1 cellular context compared by ENCODE assay signal in genomic region chr1:214028999-214029406, GRCh38.
TF ChIP-seq lines count a peak whose summit lies in the region.

No MANE protein-coding gene starts in this region.

TF ChIP-seq in GM23338, 12 proteins besides CTCF, POLR2A, EP300 and RAD21 (continued from another document):
- TF ChIP-seq ZNF462 (CRISPR knock-in tag; IDR thresholded peaks at IDR 0.05) = no peak
- TF ChIP-seq ZNF331 (CRISPR knock-in tag; IDR thresholded peaks at IDR 0.05; ENCODE audit: low read depth) = no peak
- TF ChIP-seq NANOG (IDR thresholded peaks at IDR 0.05; ENCODE audit: borderline replicate concordance) = no peak
- TF ChIP-seq EZH2 (IDR thresholded peaks at IDR 0.05; ENCODE audit: low read depth, unreplicated experiment) = no peak
- no peak for TF ChIP-seq CREB1 (CRISPR knock-in tag; IDR thresholded peaks at IDR 0.05; ENCODE audit: low read depth)
- no peak for TF ChIP-seq STAT1 (IDR thresholded peaks at IDR 0.05; ENCODE audit: unreplicated experiment)
- no peak for TF ChIP-seq POLR2AphosphoS5 (IDR thresholded peaks at IDR 0.05; ENCODE audit: low read depth)
- no peak for TF ChIP-seq EZH2phosphoT487 (IDR thresholded peaks at IDR 0.05; ENCODE audit: unreplicated experiment)
